Comparison of ENCODE assay signal across 1 cellular context in the genomic region with DNA sequence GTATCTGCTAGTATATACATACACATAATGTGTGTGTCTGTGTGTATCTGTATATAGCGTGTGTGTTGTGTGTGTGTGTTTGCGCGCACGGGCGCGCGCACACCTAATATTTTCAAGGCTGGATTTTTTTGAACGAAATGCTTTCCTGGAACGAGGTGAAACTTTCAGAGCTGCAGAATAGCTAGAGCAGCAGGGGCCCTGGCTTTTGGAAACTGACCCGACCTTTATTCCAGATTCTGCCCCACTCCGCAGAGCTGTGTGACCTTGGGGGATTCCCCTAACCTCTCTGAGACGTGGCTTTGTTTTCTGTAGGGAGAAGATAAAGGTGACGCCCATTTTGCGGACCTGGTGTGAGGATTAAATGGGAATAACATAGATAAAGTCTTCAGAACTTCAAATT.
A peak's percentile ranks its signal among the peaks of the same experiment; 100 is the strongest.
TF ChIP-seq lines count a peak whose summit lies in the region.

No MANE protein-coding gene starts in this region.

TF ChIP-seq in K562, 482 proteins besides CTCF, POLR2A, EP300 and RAD21 (continued from another document):
- TF ChIP-seq SMARCC2 (IDR thresholded peaks at IDR 0.05; ENCODE audit: low read depth) (no peak), ZNF354B (CRISPR knock-in tag; IDR thresholded peaks at IDR 0.05) (no peak), KDM1A (IDR thresholded peaks at IDR 0.05) (peak; percentile 84 to 91), BACH1 (tag; IDR thresholded peaks at IDR 0.05) (no peak), BRD9 (IDR thresholded peaks at IDR 0.05; ENCODE audit: low read depth, partially characterized antibody) (peak; percentile 53), RBM39 (optimal IDR thresholded peaks at IDR 0.05; ENCODE audit: low read depth, low read length) (no peak), SP1 (CRISPR knock-in tag; IDR thresholded peaks at IDR 0.05) (peak; percentile 51; the same call in 1 of the 2 replicates), TCFL5 (CRISPR knock-in tag; conservative IDR thresholded peaks at IDR 0.05) (no peak), PHB (CRISPR knock-in tag; IDR thresholded peaks at IDR 0.05) (no peak), CBX1 (IDR thresholded peaks at IDR 0.05; ENCODE audit: low read depth) (peak; percentile 65; the same call in 1 of the 2 replicates), PHF21A (IDR thresholded peaks at IDR 0.05; ENCODE audit: borderline replicate concordance, low read depth) (no peak), BCOR (IDR thresholded peaks at IDR 0.05) (peak; percentile 96), U2AF1 (optimal IDR thresholded peaks at IDR 0.05; ENCODE audit: low read depth, low read length) (no peak), SAP30 (IDR thresholded peaks at IDR 0.05; ENCODE audit: borderline replicate concordance, insufficient read depth, low read depth, low read length, poor library complexity, severe bottlenecking) (no peak), SMARCA5 (IDR thresholded peaks at IDR 0.05) (peak; percentile 84), EWSR1 (IDR thresholded peaks at IDR 0.05; ENCODE audit: borderline replicate concordance, low read depth, partially characterized antibody) (no peak), HDGF (IDR thresholded peaks at IDR 0.05) (no peak), RCOR1 (IDR thresholded peaks at IDR 0.05; ENCODE audit: borderline replicate concordance in 1 of 2, low read depth in 2 of 2, low read length in 2 of 2) (peak in 1 of 2 experiments; percentile 79; a peak in 1 of 4 replicates), RBM14 (IDR thresholded peaks at IDR 0.05; ENCODE audit: borderline replicate concordance, insufficient read depth, low read depth, low read length) (no peak), RBM25 (IDR thresholded peaks at IDR 0.05; ENCODE audit: low read depth, low read length, severe bottlenecking) (peak; percentile 88), HDAC2 (IDR thresholded peaks at IDR 0.05) (peak; percentile 76; the same call in 1 of the 2 replicates), CBX5 (IDR thresholded peaks at IDR 0.05; ENCODE audit: borderline replicate concordance, low read depth) (no peak), SETDB1 (IDR thresholded peaks at IDR 0.05; ENCODE audit: low read length) (no peak), HDAC1 (IDR thresholded peaks at IDR 0.05) (no peak), TAL1 (IDR thresholded peaks at IDR 0.05) (0 out of 2 replicates have a peak, but pooled peaks have one; percentile 11), KDM4B (IDR thresholded peaks at IDR 0.05; ENCODE audit: borderline replicate concordance in 2 of 2, low read depth in 1 of 2) (no peak), ZNF668 (CRISPR knock-in tag; IDR thresholded peaks at IDR 0.05) (no peak), ZFP36 (IDR thresholded peaks at IDR 0.05; ENCODE audit: low read depth, low read length, partially characterized antibody) (peak; percentile 95), MXI1 (IDR thresholded peaks at IDR 0.05; ENCODE audit: low read depth, low read length) (no peak), ZNF695 (CRISPR knock-in tag; IDR thresholded peaks at IDR 0.05) (no peak), PTBP1 (IDR thresholded peaks at IDR 0.05; ENCODE audit: low read depth, low read length) (peak; percentile 71; the same call in 1 of the 2 replicates), RBBP5 (IDR thresholded peaks at IDR 0.05; ENCODE audit: borderline replicate concordance, insufficient read depth, low read length, poor library complexity, severe bottlenecking) (no peak), ETS2 (tag; IDR thresholded peaks at IDR 0.05; ENCODE audit: borderline replicate concordance, poor library complexity, severe bottlenecking) (no peak), JUNB (CRISPR knock-in tag; conservative IDR thresholded peaks at IDR 0.05) (no peak), SMAD2 (IDR thresholded peaks at IDR 0.05; ENCODE audit: low read depth, low read length) (no peak)
- TF ChIP-seq, protein P1, sequence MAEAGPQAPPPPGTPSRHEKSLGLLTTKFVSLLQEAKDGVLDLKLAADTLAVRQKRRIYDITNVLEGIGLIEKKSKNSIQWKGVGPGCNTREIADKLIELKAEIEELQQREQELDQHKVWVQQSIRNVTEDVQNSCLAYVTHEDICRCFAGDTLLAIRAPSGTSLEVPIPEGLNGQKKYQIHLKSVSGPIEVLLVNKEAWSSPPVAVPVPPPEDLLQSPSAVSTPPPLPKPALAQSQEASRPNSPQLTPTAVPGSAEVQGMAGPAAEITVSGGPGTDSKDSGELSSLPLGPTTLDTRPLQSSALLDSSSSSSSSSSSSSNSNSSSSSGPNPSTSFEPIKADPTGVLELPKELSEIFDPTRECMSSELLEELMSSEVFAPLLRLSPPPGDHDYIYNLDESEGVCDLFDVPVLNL (CRISPR knock-in tag; IDR thresholded peaks at IDR 0.05; ENCODE audit: low read depth): no peak
- TF ChIP-seq, protein P2, sequence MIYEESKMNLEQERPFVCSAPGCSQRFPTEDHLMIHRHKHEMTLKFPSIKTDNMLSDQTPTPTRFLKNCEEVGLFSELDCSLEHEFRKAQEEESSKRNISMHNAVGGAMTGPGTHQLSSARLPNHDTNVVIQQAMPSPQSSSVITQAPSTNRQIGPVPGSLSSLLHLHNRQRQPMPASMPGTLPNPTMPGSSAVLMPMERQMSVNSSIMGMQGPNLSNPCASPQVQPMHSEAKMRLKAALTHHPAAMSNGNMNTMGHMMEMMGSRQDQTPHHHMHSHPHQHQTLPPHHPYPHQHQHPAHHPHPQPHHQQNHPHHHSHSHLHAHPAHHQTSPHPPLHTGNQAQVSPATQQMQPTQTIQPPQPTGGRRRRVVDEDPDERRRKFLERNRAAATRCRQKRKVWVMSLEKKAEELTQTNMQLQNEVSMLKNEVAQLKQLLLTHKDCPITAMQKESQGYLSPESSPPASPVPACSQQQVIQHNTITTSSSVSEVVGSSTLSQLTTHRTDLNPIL (CRISPR knock-in tag; IDR thresholded peaks at IDR 0.05): no peak
- TF ChIP-seq, protein P3, sequence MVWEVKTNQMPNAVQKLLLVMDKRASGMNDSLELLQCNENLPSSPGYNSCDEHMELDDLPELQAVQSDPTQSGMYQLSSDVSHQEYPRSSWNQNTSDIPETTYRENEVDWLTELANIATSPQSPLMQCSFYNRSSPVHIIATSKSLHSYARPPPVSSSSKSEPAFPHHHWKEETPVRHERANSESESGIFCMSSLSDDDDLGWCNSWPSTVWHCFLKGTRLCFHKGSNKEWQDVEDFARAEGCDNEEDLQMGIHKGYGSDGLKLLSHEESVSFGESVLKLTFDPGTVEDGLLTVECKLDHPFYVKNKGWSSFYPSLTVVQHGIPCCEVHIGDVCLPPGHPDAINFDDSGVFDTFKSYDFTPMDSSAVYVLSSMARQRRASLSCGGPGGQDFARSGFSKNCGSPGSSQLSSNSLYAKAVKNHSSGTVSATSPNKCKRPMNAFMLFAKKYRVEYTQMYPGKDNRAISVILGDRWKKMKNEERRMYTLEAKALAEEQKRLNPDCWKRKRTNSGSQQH (CRISPR knock-in tag; IDR thresholded peaks at IDR 0.05): no peak
- TF ChIP-seq, protein P4, sequence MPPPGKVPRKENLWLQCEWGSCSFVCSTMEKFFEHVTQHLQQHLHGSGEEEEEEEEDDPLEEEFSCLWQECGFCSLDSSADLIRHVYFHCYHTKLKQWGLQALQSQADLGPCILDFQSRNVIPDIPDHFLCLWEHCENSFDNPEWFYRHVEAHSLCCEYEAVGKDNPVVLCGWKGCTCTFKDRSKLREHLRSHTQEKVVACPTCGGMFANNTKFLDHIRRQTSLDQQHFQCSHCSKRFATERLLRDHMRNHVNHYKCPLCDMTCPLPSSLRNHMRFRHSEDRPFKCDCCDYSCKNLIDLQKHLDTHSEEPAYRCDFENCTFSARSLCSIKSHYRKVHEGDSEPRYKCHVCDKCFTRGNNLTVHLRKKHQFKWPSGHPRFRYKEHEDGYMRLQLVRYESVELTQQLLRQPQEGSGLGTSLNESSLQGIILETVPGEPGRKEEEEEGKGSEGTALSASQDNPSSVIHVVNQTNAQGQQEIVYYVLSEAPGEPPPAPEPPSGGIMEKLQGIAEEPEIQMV (tag; conservative IDR thresholded peaks at IDR 0.05; ENCODE audit: low read depth): no peak
- TF ChIP-seq, protein P5, sequence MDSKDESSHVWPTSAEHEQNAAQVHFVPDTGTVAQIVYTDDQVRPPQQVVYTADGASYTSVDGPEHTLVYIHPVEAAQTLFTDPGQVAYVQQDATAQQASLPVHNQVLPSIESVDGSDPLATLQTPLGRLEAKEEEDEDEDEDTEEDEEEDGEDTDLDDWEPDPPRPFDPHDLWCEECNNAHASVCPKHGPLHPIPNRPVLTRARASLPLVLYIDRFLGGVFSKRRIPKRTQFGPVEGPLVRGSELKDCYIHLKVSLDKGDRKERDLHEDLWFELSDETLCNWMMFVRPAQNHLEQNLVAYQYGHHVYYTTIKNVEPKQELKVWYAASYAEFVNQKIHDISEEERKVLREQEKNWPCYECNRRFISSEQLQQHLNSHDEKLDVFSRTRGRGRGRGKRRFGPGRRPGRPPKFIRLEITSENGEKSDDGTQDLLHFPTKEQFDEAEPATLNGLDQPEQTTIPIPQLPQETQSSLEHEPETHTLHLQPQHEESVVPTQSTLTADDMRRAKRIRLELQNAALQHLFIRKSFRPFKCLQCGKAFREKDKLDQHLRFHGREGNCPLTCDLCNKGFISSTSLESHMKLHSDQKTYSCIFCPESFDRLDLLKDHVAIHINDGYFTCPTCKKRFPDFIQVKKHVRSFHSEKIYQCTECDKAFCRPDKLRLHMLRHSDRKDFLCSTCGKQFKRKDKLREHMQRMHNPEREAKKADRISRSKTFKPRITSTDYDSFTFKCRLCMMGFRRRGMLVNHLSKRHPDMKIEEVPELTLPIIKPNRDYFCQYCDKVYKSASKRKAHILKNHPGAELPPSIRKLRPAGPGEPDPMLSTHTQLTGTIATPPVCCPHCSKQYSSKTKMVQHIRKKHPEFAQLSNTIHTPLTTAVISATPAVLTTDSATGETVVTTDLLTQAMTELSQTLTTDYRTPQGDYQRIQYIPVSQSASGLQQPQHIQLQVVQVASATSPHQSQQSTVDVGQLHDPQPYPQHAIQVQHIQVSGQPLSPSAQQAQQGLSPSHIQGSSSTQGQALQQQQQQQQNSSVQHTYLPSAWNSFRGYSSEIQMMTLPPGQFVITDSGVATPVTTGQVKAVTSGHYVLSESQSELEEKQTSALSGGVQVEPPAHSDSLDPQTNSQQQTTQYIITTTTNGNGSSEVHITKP (IDR thresholded peaks at IDR 0.05; ENCODE audit: partially characterized antibody): peak; percentile 2
- TF ChIP-seq, protein P6, sequence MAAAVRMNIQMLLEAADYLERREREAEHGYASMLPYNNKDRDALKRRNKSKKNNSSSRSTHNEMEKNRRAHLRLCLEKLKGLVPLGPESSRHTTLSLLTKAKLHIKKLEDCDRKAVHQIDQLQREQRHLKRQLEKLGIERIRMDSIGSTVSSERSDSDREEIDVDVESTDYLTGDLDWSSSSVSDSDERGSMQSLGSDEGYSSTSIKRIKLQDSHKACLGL (CRISPR knock-in tag; IDR thresholded peaks at IDR 0.05; ENCODE audit: borderline replicate concordance, poor library complexity, severe bottlenecking): no peak
